ENCODE assay signal across 1 cellular context in the genomic region with DNA sequence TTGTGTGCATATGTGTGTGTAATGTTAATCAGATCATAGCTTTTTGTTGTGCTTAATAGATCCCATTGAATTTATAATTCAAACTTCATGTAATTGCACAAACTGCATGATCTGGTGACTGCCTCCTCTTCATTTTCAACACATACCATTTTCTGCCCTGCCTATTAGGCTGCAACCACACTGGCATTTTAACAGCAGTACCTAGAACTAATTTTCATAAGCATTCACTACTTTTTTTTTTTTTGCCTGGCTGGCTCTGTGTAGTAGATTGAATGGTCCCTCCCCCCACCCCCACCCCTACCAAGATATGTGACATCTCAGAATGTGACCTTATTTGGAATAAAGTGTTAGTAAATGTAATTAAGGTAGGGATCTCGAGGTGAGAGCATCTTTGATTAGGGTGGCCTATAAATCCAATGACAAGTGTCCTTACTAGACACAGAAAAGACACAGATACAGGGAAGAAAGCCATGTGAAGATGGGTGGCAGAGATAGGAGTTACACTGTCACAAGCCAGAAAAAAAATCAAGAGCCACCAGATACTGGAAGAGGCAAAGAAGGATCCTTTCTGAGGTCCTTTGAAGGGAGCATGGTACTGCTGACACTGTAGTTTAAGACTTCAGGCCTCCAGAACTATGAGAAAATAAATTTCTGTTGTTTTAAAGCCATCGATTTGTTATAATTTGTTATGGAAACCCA.
TF ChIP-seq lines count a peak whose summit lies in the region.

No MANE protein-coding gene starts in this region.

TF ChIP-seq in GM23338, 12 proteins besides CTCF, POLR2A, EP300 and RAD21 (continued from another document):
- TF ChIP-seq, protein P1, sequence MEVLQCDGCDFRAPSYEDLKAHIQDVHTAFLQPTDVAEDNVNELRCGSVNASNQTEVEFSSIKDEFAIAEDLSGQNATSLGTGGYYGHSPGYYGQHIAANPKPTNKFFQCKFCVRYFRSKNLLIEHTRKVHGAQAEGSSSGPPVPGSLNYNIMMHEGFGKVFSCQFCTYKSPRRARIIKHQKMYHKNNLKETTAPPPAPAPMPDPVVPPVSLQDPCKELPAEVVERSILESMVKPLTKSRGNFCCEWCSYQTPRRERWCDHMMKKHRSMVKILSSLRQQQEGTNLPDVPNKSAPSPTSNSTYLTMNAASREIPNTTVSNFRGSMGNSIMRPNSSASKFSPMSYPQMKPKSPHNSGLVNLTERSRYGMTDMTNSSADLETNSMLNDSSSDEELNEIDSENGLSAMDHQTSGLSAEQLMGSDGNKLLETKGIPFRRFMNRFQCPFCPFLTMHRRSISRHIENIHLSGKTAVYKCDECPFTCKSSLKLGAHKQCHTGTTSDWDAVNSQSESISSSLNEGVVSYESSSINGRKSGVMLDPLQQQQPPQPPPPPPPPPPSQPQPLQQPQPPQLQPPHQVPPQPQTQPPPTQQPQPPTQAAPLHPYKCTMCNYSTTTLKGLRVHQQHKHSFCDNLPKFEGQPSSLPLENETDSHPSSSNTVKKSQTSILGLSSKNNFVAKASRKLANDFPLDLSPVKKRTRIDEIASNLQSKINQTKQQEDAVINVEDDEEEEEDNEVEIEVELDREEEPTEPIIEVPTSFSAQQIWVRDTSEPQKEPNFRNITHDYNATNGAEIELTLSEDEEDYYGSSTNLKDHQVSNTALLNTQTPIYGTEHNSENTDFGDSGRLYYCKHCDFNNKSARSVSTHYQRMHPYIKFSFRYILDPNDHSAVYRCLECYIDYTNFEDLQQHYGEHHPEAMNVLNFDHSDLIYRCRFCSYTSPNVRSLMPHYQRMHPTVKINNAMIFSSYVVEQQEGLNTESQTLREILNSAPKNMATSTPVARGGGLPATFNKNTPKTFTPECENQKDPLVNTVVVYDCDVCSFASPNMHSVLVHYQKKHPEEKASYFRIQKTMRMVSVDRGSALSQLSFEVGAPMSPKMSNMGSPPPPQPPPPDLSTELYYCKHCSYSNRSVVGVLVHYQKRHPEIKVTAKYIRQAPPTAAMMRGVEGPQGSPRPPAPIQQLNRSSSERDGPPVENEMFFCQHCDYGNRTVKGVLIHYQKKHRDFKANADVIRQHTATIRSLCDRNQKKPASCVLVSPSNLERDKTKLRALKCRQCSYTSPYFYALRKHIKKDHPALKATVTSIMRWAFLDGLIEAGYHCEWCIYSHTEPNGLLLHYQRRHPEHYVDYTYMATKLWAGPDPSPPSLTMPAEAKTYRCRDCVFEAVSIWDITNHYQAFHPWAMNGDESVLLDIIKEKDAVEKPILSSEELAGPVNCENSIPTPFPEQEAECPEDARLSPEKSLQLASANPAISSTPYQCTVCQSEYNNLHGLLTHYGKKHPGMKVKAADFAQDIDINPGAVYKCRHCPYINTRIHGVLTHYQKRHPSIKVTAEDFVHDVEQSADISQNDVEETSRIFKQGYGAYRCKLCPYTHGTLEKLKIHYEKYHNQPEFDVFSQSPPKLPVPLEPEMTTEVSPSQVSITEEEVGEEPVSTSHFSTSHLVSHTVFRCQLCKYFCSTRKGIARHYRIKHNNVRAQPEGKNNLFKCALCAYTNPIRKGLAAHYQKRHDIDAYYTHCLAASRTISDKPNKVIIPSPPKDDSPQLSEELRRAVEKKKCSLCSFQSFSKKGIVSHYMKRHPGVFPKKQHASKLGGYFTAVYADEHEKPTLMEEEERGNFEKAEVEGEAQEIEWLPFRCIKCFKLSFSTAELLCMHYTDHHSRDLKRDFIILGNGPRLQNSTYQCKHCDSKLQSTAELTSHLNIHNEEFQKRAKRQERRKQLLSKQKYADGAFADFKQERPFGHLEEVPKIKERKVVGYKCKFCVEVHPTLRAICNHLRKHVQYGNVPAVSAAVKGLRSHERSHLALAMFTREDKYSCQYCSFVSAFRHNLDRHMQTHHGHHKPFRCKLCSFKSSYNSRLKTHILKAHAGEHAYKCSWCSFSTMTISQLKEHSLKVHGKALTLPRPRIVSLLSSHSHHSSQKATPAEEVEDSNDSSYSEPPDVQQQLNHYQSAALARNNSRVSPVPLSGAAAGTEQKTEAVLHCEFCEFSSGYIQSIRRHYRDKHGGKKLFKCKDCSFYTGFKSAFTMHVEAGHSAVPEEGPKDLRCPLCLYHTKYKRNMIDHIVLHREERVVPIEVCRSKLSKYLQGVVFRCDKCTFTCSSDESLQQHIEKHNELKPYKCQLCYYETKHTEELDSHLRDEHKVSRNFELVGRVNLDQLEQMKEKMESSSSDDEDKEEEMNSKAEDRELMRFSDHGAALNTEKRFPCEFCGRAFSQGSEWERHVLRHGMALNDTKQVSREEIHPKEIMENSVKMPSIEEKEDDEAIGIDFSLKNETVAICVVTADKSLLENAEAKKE (CRISPR knock-in tag; IDR thresholded peaks at IDR 0.05), result no peak
- no peak for TF ChIP-seq STAT1 (IDR thresholded peaks at IDR 0.05; ENCODE audit: unreplicated experiment)
- TF ChIP-seq ZNF114 (CRISPR knock-in tag; IDR thresholded peaks at IDR 0.05), result no peak
- TF ChIP-seq EZH2phosphoT487 (IDR thresholded peaks at IDR 0.05; ENCODE audit: unreplicated experiment), result no peak
- no peak for TF ChIP-seq POLR2AphosphoS5 (IDR thresholded peaks at IDR 0.05; ENCODE audit: low read depth)
- TF ChIP-seq ZNF331 (CRISPR knock-in tag; IDR thresholded peaks at IDR 0.05; ENCODE audit: low read depth), result no peak
- TF ChIP-seq, protein P2, sequence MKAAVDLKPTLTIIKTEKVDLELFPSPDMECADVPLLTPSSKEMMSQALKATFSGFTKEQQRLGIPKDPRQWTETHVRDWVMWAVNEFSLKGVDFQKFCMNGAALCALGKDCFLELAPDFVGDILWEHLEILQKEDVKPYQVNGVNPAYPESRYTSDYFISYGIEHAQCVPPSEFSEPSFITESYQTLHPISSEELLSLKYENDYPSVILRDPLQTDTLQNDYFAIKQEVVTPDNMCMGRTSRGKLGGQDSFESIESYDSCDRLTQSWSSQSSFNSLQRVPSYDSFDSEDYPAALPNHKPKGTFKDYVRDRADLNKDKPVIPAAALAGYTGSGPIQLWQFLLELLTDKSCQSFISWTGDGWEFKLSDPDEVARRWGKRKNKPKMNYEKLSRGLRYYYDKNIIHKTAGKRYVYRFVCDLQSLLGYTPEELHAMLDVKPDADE (IDR thresholded peaks at IDR 0.05), result no peak
- TF ChIP-seq CREB1 (CRISPR knock-in tag; IDR thresholded peaks at IDR 0.05; ENCODE audit: low read depth), result no peak
- TF ChIP-seq, protein P3, sequence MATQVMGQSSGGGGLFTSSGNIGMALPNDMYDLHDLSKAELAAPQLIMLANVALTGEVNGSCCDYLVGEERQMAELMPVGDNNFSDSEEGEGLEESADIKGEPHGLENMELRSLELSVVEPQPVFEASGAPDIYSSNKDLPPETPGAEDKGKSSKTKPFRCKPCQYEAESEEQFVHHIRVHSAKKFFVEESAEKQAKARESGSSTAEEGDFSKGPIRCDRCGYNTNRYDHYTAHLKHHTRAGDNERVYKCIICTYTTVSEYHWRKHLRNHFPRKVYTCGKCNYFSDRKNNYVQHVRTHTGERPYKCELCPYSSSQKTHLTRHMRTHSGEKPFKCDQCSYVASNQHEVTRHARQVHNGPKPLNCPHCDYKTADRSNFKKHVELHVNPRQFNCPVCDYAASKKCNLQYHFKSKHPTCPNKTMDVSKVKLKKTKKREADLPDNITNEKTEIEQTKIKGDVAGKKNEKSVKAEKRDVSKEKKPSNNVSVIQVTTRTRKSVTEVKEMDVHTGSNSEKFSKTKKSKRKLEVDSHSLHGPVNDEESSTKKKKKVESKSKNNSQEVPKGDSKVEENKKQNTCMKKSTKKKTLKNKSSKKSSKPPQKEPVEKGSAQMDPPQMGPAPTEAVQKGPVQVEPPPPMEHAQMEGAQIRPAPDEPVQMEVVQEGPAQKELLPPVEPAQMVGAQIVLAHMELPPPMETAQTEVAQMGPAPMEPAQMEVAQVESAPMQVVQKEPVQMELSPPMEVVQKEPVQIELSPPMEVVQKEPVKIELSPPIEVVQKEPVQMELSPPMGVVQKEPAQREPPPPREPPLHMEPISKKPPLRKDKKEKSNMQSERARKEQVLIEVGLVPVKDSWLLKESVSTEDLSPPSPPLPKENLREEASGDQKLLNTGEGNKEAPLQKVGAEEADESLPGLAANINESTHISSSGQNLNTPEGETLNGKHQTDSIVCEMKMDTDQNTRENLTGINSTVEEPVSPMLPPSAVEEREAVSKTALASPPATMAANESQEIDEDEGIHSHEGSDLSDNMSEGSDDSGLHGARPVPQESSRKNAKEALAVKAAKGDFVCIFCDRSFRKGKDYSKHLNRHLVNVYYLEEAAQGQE (IDR thresholded peaks at IDR 0.05; ENCODE audit: unreplicated experiment), result no peak
